ENCODE assay signal across 2 cellular contexts in genomic region chr4:110510955-110511544, GRCh38.
TF ChIP-seq lines count a peak whose summit lies in the region.

No MANE protein-coding gene starts in this region.

TF ChIP-seq in IMR-90, 13 proteins besides CTCF, POLR2A, EP300 and RAD21:
- TF ChIP-seq SMC3 (IDR thresholded peaks at IDR 0.05; ENCODE audit: low read depth, low read length): peak; percentile 55; the same call in 1 of the 2 replicates
- TF ChIP-seq USF2 (IDR thresholded peaks at IDR 0.05; ENCODE audit: low read depth, low read length): no peak

TF ChIP-seq in H1, 55 proteins besides CTCF, POLR2A, EP300 and RAD21:
- TF ChIP-seq PHF8 (conservative IDR thresholded peaks at IDR 0.05; ENCODE audit: low read depth, low read length): no peak
- TF ChIP-seq SRF (IDR thresholded peaks at IDR 0.05; ENCODE audit: low read depth, low read length): no peak
